Comparison of ENCODE assay signal across 8 cellular contexts in the genomic region with DNA sequence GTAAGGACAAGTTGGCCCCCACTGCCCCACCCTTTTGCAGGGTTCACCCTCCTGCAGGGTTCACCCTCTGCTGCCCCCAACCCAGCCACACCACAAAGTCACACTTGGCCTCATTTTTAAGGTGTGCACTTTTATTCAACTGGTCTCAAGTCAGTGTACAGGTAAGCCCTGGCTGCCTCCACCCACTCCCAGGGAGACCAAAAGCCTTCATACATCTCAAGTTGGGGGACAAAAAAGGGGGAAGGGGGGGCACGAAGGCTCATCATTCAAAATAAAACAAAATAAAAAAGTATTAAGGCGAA. TPM values are rescaled to one million over a fixed set of nuclear protein-coding genes. Genes with fewer than 3 reads are reported as not detected.
A peak's percentile ranks its signal among the peaks of the same experiment; 100 is the strongest.
DNase-seq lines count a peak whose midpoint lies in the region; ATAC-seq and TF ChIP-seq lines count a peak whose summit lies in the region.
"Not testable (repeated sequence)": the region's sequence is repeated elsewhere in the genome, so short reads cannot be mapped to it uniquely, and the experiment has no call there.

No MANE protein-coding gene starts in this region.

- intact Hi-C loops in CD14-positive monocyte (cut with micrococcal nuclease); activated CD4-positive, alpha-beta T cell treated with anti-CD3 and anti-CD28 coated beads for 36 hours (cut with DNase I, micrococcal nuclease): not testable (repeated sequence)

- DNase-seq in CD14-positive monocyte (ENCODE audit: low spot score); activated CD4-positive, alpha-beta T cell treated with anti-CD3 and anti-CD28 coated beads for 36 hours; astrocyte of the cerebellum (ENCODE audit: low read depth); epithelial cell of prostate (ENCODE audit: low read depth, low spot score): not testable (repeated sequence)

- peaks cover 52% of the 10 kb centered on the region for H3K4me1 Mint-ChIP-seq in CD14-positive monocyte
- peaks cover 29 to 37% (median 32%) of the 10 kb centered on the region in 3 donors for H3K4me1 Mint-ChIP-seq in IgD-negative memory B cell
- peaks cover 17% of the 10 kb centered on the region for H3K4me1 Mint-ChIP-seq in activated CD4-positive, alpha-beta T cell treated with anti-CD3 and anti-CD28 coated beads for 36 hours

- POLR2A ChIA-PET in activated CD4-positive, alpha-beta T cell treated with anti-CD3 and anti-CD28 coated beads for 36 hours (lab: Charles Lee) = not testable (repeated sequence)

- H3K4me1 ChIP-seq in liver (ENCODE audit: control insufficient read depth in 4 of 4, insufficient read depth in 4 of 4, low read length in 3 of 4) (peaks cover 0 to 26% (median 12%) of the 10 kb centered on the region in 4 donors), neutrophil (ENCODE audit: control insufficient read depth in 1 of 2, insufficient read depth in 1 of 2, low read depth in 1 of 2, low read length in 1 of 2) (peaks cover 45 to 63% of the 10 kb centered on the region in 2 experiments), subcutaneous abdominal adipose tissue (ENCODE audit: control insufficient read depth in 5 of 5, insufficient read depth in 5 of 5, low read length in 5 of 5) (peaks cover 12 to 45% (median 38%) of the 10 kb centered on the region in 5 donors)

- H3K4me3 ChIP-seq in astrocyte of the cerebellum (ENCODE audit: low read depth, low read length) (peak overlapping the region; percentile 93), neutrophil (ENCODE audit: low read depth in 1 of 2, low read length in 1 of 2) (peak overlapping the region; percentile 99 to 100), subcutaneous abdominal adipose tissue (ENCODE audit: low read depth in 1 of 5, low read length in 5 of 5) (peak overlapping the region in 4 of 5 donors; percentile 34 to 97 (median 87))
- H3K4me3 ChIP-seq in liver (ENCODE audit: low read depth in 1 of 3, low read length in 3 of 3) = not testable (repeated sequence)

- TF ChIP-seq RAD21 in liver (IDR thresholded peaks at IDR 0.05) = not testable (repeated sequence)

- CTCF ChIA-PET in activated CD4-positive, alpha-beta T cell treated with anti-CD3 and anti-CD28 coated beads for 36 hours (lab: Charles Lee) = not testable (repeated sequence)

- in situ Hi-C loops in astrocyte of the cerebellum (cut with HindIII; ENCODE audit: low sequenced_read_pairs) = not testable (repeated sequence)

- not testable (repeated sequence) for H3K9me3 ChIP-seq in liver (ENCODE audit: control insufficient read depth in 4 of 4, low read length in 3 of 4); subcutaneous abdominal adipose tissue (ENCODE audit: control insufficient read depth in 5 of 5, low read length in 5 of 5)
- peaks cover 10% of the 10 kb centered on the region for H3K9me3 ChIP-seq in neutrophil

- WGBS in liver = 73% methylated on average over 2 of the region's 2 CpGs

- peaks cover 6 to 27% (median 25%) of the 10 kb centered on the region in 4 donors for H3K36me3 ChIP-seq in liver (ENCODE audit: control insufficient read depth in 4 of 4, insufficient read depth in 3 of 4, low read depth in 1 of 4, low read length in 3 of 4)
- peaks cover 66% of the 10 kb centered on the region for H3K36me3 ChIP-seq in neutrophil
- peaks cover 0 to 54% (median 46%) of the 10 kb centered on the region in 5 donors for H3K36me3 ChIP-seq in subcutaneous abdominal adipose tissue (ENCODE audit: control insufficient read depth in 5 of 5, insufficient read depth in 5 of 5, low read length in 5 of 5)

- H3K9me3 Mint-ChIP-seq in CD14-positive monocyte; IgD-negative memory B cell; activated CD4-positive, alpha-beta T cell treated with anti-CD3 and anti-CD28 coated beads for 36 hours (ENCODE audit: low read depth): not testable (repeated sequence)

- H3K36me3 Mint-ChIP-seq in CD14-positive monocyte (peaks cover 48 to 65% of the 10 kb centered on the region in 2 donors), IgD-negative memory B cell (peaks cover 11% of the 10 kb centered on the region)
- H3K36me3 Mint-ChIP-seq in activated CD4-positive, alpha-beta T cell treated with anti-CD3 and anti-CD28 coated beads for 36 hours (ENCODE audit: low read depth) = peaks cover 56% of the 10 kb centered on the region

- not testable (repeated sequence) for TF ChIP-seq CTCF in CD14-positive monocyte (IDR thresholded peaks at IDR 0.05); astrocyte of the cerebellum (IDR thresholded peaks at IDR 0.05; ENCODE audit: low read depth, low read length, missing control alignments); liver (IDR thresholded peaks at IDR 0.05; ENCODE audit: low read depth, low read length, missing input control); neutrophil (IDR thresholded peaks at IDR 0.05)

- H3K27ac ChIP-seq in epithelial cell of prostate (peak overlapping the region; percentile 99), liver (ENCODE audit: low read depth in 1 of 2, low read length in 2 of 2) (peak overlapping the region; percentile 42 to 91), neutrophil (peak overlapping the region; percentile 100), subcutaneous abdominal adipose tissue (ENCODE audit: low read depth, low read length) (peak overlapping the region; percentile 96)

- H3K27me3 ChIP-seq in liver (ENCODE audit: control insufficient read depth in 4 of 4, insufficient read depth in 4 of 4, low read length in 3 of 4); neutrophil; subcutaneous abdominal adipose tissue (ENCODE audit: control insufficient read depth in 5 of 5, insufficient read depth in 4 of 5, low read length in 5 of 5): not testable (repeated sequence)

- H3K4me3 Mint-ChIP-seq in CD14-positive monocyte (peak overlapping the region; percentile 99), IgD-negative memory B cell (peak overlapping the region; percentile 87 to 99 (median 94))
- peak overlapping the region; percentile 100 for H3K4me3 Mint-ChIP-seq in activated CD4-positive, alpha-beta T cell treated with anti-CD3 and anti-CD28 coated beads for 36 hours

- peaks cover 0 to 11% (median 3%) of the 10 kb centered on the region in 3 donors for H3K27me3 Mint-ChIP-seq in CD14-positive monocyte (ENCODE audit: low read depth in 3 of 3)
- H3K27me3 Mint-ChIP-seq in IgD-negative memory B cell; activated CD4-positive, alpha-beta T cell treated with anti-CD3 and anti-CD28 coated beads for 36 hours: not testable (repeated sequence)

- not testable (repeated sequence) for ATAC-seq in activated CD4-positive, alpha-beta T cell treated with anti-CD3 and anti-CD28 coated beads for 36 hours

- H3K27ac Mint-ChIP-seq in CD14-positive monocyte (peak overlapping the region; percentile 40 to 93 (median 81)), IgD-negative memory B cell (peak overlapping the region; percentile 77 to 94 (median 94))
- peak overlapping the region; percentile 79 for H3K27ac Mint-ChIP-seq in activated CD4-positive, alpha-beta T cell treated with anti-CD3 and anti-CD28 coated beads for 36 hours

- not testable (repeated sequence) for H3K9ac ChIP-seq in liver (ENCODE audit: low read depth in 1 of 2, low read length in 2 of 2); subcutaneous abdominal adipose tissue (ENCODE audit: low read length in 5 of 5)

TF ChIP-seq in liver, 16 proteins besides CTCF, POLR2A, EP300 and RAD21:
- peak in 1 of 2 donors; percentile 15 for TF ChIP-seq EGR1 (IDR thresholded peaks at IDR 0.05; ENCODE audit: low read depth in 2 of 2)

RNA-seq across cellular contexts. Expression of a gene that starts 3.4 kb away (rescaled TPM):
- polyA plus RNA-seq in CD14-positive monocyte (over 10,000 TPM; 20,280 to 23,749 TPM), IgD-negative memory B cell (10,465 TPM), liver (1,000 to 10,000 TPM; 1,432 to 1,671 TPM)
- over 10,000 TPM in 1 of 2 experiments, 1,000 to 10,000 TPM in 1; 9,205 to 11,516 TPM for total RNA-seq in activated CD4-positive, alpha-beta T cell treated with anti-CD3 and anti-CD28 coated beads for 36 hours
- 1,000 to 10,000 TPM in 1 of 2 donors, 100 to 1,000 TPM in 1; 890 to 1,625 TPM for total RNA-seq in liver

RNA-seq across cellular contexts. Expression of a gene that starts 13.4 kb away (rescaled TPM):
- polyA plus RNA-seq in CD14-positive monocyte (under 1 TPM; 0.11 to 0.75 TPM), IgD-negative memory B cell (1.3 TPM), liver (1 to 10 TPM; 1.7 to 2.7 TPM)
- 1 to 10 TPM; 8.5 to 9.1 TPM for total RNA-seq in activated CD4-positive, alpha-beta T cell treated with anti-CD3 and anti-CD28 coated beads for 36 hours
- total RNA-seq in liver = 1 to 10 TPM; 4.6 to 5.4 TPM
